Comparison of ENCODE assay signal across 8 cellular contexts in the genomic region with DNA sequence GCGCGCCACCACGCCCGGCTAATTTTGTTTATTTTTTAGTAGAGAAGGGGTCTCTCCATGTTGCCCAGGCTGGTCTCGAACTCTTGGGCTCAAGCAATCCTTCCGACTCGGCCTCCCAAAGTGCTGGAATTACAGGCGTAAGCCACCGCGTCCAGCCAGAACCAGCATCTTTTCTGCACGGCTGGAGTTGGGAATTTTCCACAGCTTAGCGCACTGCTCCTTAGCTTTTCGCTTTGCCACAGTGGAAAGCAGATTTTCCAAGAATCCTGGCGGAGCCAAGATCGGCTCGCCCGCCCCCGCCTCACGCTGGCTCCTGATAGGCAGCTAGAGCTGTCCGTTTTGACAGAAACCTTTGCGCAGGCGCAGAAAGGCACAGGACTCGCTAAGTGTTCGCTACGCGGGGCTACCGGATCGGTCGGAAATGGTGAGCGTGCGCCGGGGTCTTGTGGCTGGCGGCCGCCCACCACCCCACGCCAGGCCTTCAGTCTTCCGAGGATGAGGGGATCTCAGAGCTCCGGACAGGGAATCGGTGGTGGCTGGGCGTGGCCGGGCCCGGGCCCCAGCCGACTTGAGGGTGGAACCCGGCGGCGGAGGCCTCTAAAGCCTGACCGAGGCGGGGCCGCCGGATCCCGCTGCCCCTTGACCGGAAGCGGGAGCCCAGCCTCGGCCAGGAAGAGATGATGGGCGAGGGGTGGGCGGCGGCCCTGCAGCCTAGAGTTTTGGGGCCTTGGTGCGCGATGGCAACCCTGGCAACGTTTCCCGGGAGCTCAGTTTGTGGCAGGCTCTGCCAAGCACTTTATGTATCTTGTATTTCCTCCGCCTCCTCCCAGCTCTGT. TPM values are rescaled to one million over a fixed set of nuclear protein-coding genes. Genes with fewer than 3 reads are reported as not detected.
DNase-seq lines count a peak whose midpoint lies in the region; ATAC-seq lines count a peak whose summit lies in the region.

A gene (plus strand): TSS at position 385 of the 836 bp plus-strand sequence. CDS start 37 bp downstream, at position 422.

- H3K27me3 Mint-ChIP-seq in IgD-negative memory B cell: no peaks in the 10 kb centered on the region

- H3K27ac Mint-ChIP-seq in IgD-negative memory B cell: peak within 1 kb of the TSS; percentile 95 to 99 (median 97)

- H3K9me3 Mint-ChIP-seq in IgD-negative memory B cell: no peaks in the 10 kb centered on the region

- peaks cover 30 to 44% (median 32%) of the 10 kb centered on the region in 3 donors for H3K4me1 Mint-ChIP-seq in IgD-negative memory B cell

- peak; percentile 61 for ATAC-seq in GM21528 (IDR thresholded peaks at IDR 0.05; ENCODE audit: low FRiP score, unreplicated experiment)

- H3K4me3 Mint-ChIP-seq in IgD-negative memory B cell: peak within 1 kb of the TSS; percentile 98 to 100 (median 99)

- DNase-seq in DMS 273 (lab: John Stamatoyannopoulos, UW; ENCODE audit: unreplicated experiment) (peak; percentile 99), OCI-M1 (lab: John Stamatoyannopoulos, UW) (peak; percentile 96), activated T-cell treated with anti-CD3 and anti-CD28 coated beads for 24 hours (ENCODE audit: low read depth) (peak; percentile 90), epidermal melanocyte (ENCODE audit: insufficient read length, low spot score) (peak; percentile 94), middle frontal gyrus (ENCODE audit: extremely low spot score, low spot score) (peak; percentile 95)
- DNase-seq in stimulated activated CD8-positive, alpha-beta memory T cell treated with anti-CD3 and anti-CD28 coated beads, Interleukin-2, amount 100 ng/mL, for 1 hour (ENCODE audit: low read depth in 2 of 2): peak; percentile 85 to 94

- no peaks in the 10 kb centered on the region for H3K36me3 Mint-ChIP-seq in IgD-negative memory B cell

RNA-seq across cellular contexts. Expression of the gene that starts here (rescaled TPM):
- 333 TPM for polyA plus RNA-seq in IgD-negative memory B cell

Comparison
In these comparisons a context has a peak if more than half of its experiments do, and no peak if none do; other contexts are left out.
1. Peak in every context shown above with its lines: DNase-seq and ATAC-seq.